ENCODE assay signal across 1 cellular context in the genomic region with DNA sequence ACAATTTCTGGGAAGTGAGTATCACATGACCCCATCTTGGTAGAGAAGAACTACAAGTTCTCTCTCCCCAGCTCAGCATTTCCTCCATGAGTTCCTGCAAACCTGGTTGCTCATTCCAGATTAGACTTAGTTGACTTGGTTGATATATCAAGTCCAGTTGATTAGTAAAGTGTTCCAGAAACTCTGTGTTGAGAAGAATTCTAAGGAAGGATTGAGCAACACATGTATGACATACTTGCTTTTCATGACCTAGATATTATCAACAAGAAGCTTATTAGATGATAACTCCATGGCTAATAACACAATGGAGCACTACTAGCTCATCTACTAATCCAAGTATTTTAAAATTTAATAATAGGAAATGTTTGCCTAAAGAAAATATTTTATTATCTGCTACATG.
TF ChIP-seq lines count a peak whose summit lies in the region.

No MANE protein-coding gene starts in this region.

TF ChIP-seq in K562, 482 proteins besides CTCF, POLR2A, EP300 and RAD21 (continued from another document):
- TF ChIP-seq PCBP1 (IDR thresholded peaks at IDR 0.05; ENCODE audit: low read depth, low read length, poor library complexity, severe bottlenecking) (no peak), CSDE1 (IDR thresholded peaks at IDR 0.05) (no peak), NFIC (IDR thresholded peaks at IDR 0.05) (no peak)
- TF ChIP-seq, protein P1, sequence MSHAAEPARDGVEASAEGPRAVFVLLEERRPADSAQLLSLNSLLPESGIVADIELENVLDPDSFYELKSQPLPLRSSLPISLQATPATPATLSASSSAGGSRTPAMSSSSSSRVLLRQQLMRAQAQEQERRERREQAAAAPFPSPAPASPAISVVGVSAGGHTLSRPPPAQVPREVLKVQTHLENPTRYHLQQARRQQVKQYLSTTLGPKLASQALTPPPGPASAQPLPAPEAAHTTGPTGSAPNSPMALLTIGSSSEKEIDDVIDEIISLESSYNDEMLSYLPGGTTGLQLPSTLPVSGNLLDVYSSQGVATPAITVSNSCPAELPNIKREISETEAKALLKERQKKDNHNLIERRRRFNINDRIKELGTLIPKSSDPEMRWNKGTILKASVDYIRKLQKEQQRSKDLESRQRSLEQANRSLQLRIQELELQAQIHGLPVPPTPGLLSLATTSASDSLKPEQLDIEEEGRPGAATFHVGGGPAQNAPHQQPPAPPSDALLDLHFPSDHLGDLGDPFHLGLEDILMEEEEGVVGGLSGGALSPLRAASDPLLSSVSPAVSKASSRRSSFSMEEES (CRISPR knock-in tag; IDR thresholded peaks at IDR 0.05), result peak; percentile 32; the same call in 1 of the 2 replicates
TF ChIP-seq in K562: peak in this region for 1.
